ENCODE assay signal across 1 cellular context in genomic region chr12:50085615-50085928, GRCh38.
TF ChIP-seq lines count a peak whose summit lies in the region.

No MANE protein-coding gene starts in this region.

TF ChIP-seq in endothelial cell of umbilical vein, 7 proteins besides CTCF, POLR2A, EP300 and RAD21:
- TF ChIP-seq GATA2 (IDR thresholded peaks at IDR 0.05; ENCODE audit: insufficient read depth, insufficient read length, low read depth, low read length) (no peak), MAX (IDR thresholded peaks at IDR 0.05; ENCODE audit: insufficient read depth, insufficient read length) (no peak), FOS (IDR thresholded peaks at IDR 0.05; ENCODE audit: borderline replicate concordance, insufficient read depth, low read length) (no peak), MYC (IDR thresholded peaks at IDR 0.05; ENCODE audit: low read depth, low read length) (no peak), POLR2AphosphoS5 (IDR thresholded peaks at IDR 0.05; ENCODE audit: insufficient read depth, low read depth, low read length) (no peak), EZH2 (IDR thresholded peaks at IDR 0.05; ENCODE audit: borderline replicate concordance, low read depth, low read length, severe bottlenecking) (no peak), JUN (IDR thresholded peaks at IDR 0.05; ENCODE audit: borderline replicate concordance, insufficient read depth, insufficient read length, low read depth) (no peak)
